ENCODE assay signal across 18 cellular contexts in the genomic region with DNA sequence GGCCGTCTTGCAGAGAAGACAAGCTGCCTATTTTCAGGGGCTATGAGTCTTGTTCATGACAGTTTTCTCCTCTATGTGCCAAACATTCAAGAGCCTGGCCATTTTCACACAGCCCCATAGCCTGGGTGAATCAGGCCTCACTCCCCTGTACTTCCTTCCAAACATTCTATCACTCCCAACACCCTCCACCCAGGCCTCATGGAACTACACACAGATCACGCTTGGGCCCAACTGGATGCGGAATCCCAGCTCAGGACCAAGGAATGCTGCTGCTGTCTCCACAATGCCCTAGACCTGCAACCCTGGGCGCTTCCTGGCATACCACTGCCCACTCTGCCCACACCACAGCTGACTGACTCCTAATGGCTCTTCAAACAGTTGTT. TPM values are rescaled to one million over a fixed set of nuclear protein-coding genes. Genes with fewer than 3 reads are reported as not detected.
DNase-seq lines count a peak whose midpoint lies in the region; ATAC-seq and TF ChIP-seq lines count a peak whose summit lies in the region.
"Had no signal": no experiment of that assay in that cellular context is flagged by ENCODE, and none has a peak within 500 bp of the region (broad histone marks: within the 10 kb centered on the region; RNA-seq: fewer than 3 reads in every experiment).

No MANE protein-coding gene starts in this region.

- WGBS in SK-N-SH (ENCODE audit: low lambda C conversion rate) = 45% methylated on average over 4 of the region's 4 CpGs

- no peak overlapping the region for H3K27ac ChIP-seq in SK-N-SH (ENCODE audit: low read depth in 2 of 2, low read length in 1 of 2)
- peak overlapping the region; percentile 73 for H3K27ac ChIP-seq in left ventricle myocardium inferior (replicated peaks)
- peak overlapping the region; percentile 27 for H3K27ac ChIP-seq in upper lobe of right lung
- H3K27ac ChIP-seq in A673 (ENCODE audit: low read depth, low read length, poor library complexity, severe bottlenecking) = no peak overlapping the region

- no peaks in the 10 kb centered on the region for H3F3A ChIP-seq in SK-N-SH (replicated peaks; ENCODE audit: insufficient read depth)

- intact Hi-C loops in left ventricle myocardium inferior (cut with micrococcal nuclease) (no loop called here), upper lobe of right lung (cut with DNase I) (no loop called here), A673 (cut with micrococcal nuclease; ENCODE audit: unreplicated experiment) (no loop called here)

- ATAC-seq in SK-N-SH treated with all-trans-retinoic acid at 6 μM for 48 hours (no peak), upper lobe of right lung (peak; percentile 3)

- POLR2A ChIA-PET in SK-N-SH (lab: Yijun Ruan, JAX) (no interaction called here), A673 (lab: Charles Lee; ENCODE audit: low non-redundant PET) (no interaction called here)

- no peak for TF ChIP-seq RAD21 in SK-N-SH (IDR thresholded peaks at IDR 0.05; ENCODE audit: low read length)

- no peak overlapping the region for H3K9ac ChIP-seq in SK-N-SH

- H3K27me3 ChIP-seq in SK-N-SH (ENCODE audit: insufficient read depth) (no peaks in the 10 kb centered on the region; the same call in 1 of the 2 replicates), left ventricle myocardium inferior (ENCODE audit: low read depth) (peaks cover under 1% of the 10 kb centered on the region), upper lobe of right lung (no peaks in the 10 kb centered on the region), A673 (replicated peaks; ENCODE audit: insufficient read depth, low read depth, low read length, poor library complexity) (no peaks in the 10 kb centered on the region)

- CTCF ChIA-PET in SK-N-SH (lab: Yijun Ruan, JAX) (no interaction called here), A673 (lab: Charles Lee) (no interaction called here)

- no peaks in the 10 kb centered on the region for H3K36me3 ChIP-seq in SK-N-SH (replicated peaks in 1 of 2; ENCODE audit: control insufficient read depth in 1 of 2, insufficient read depth in 2 of 2, low read length in 1 of 2)
- no peaks in the 10 kb centered on the region for H3K36me3 ChIP-seq in left ventricle myocardium inferior
- no peaks in the 10 kb centered on the region for H3K36me3 ChIP-seq in upper lobe of right lung
- H3K36me3 ChIP-seq in A673 (ENCODE audit: insufficient read depth, low read length, poor library complexity, severe bottlenecking) = no peaks in the 10 kb centered on the region

- H3K27ac Mint-ChIP-seq in chondrocyte (ENCODE audit: unreplicated experiment) = no peak overlapping the region
- H3K27ac Mint-ChIP-seq: activated CD4-positive, alpha-beta memory T cell treated with anti-CD3 and anti-CD28 coated beads, Interleukin-2, amount 10 ng/mL, durations not matched to agents 7 days and 5 days; activated naive CD8-positive, alpha-beta T cell treated with anti-CD3 and anti-CD28 coated beads, Interleukin-2, amount 10 ng/mL, durations not matched to agents 7 days and 5 days; CD8-positive, alpha-beta memory T cell; immature natural killer cell had no signal

- no peak overlapping the region for H2AFZ ChIP-seq in SK-N-SH (ENCODE audit: low read depth)

- no peak for TF ChIP-seq EP300 in SK-N-SH (IDR thresholded peaks at IDR 0.05; ENCODE audit: borderline replicate concordance in 1 of 2, low read depth in 1 of 2, low read length in 1 of 2)

- H3K36me3 Mint-ChIP-seq in chondrocyte (ENCODE audit: low read depth) = no peaks in the 10 kb centered on the region
- H3K36me3 Mint-ChIP-seq: activated naive CD8-positive, alpha-beta T cell treated with anti-CD3 and anti-CD28 coated beads, Interleukin-2, amount 10 ng/mL, durations not matched to agents 7 days and 5 days; CD8-positive, alpha-beta memory T cell; immature natural killer cell had no signal

- H3K79me2 ChIP-seq in SK-N-SH (ENCODE audit: insufficient read depth) = no peaks in the 10 kb centered on the region

- no peaks in the 10 kb centered on the region for H3K4me1 ChIP-seq in SK-N-SH (ENCODE audit: control insufficient read depth in 1 of 2, insufficient read depth in 2 of 2, low read depth in 1 of 2, low read length in 1 of 2)
- H3K4me1 ChIP-seq in left ventricle myocardium inferior = peaks cover 28% of the 10 kb centered on the region
- peaks cover 15% of the 10 kb centered on the region for H3K4me1 ChIP-seq in upper lobe of right lung
- H3K4me1 ChIP-seq in A673 (ENCODE audit: insufficient read depth, low read length, poor library complexity, severe bottlenecking) = peaks cover 6% of the 10 kb centered on the region

- TF ChIP-seq CTCF in SK-N-SH (IDR thresholded peaks at IDR 0.05) (no peak), left ventricle myocardium inferior (IDR thresholded peaks at IDR 0.05; ENCODE audit: borderline replicate concordance) (no peak), upper lobe of right lung (IDR thresholded peaks at IDR 0.05) (no peak), chondrocyte (IDR thresholded peaks at IDR 0.05) (no peak), A673 (conservative IDR thresholded peaks at IDR 0.05; ENCODE audit: low read depth, low read length) (no peak)

- DNase-seq in SK-N-SH = peak; percentile 5
- DNase-seq in left ventricle myocardium inferior = no peak
- peak; percentile 81 for DNase-seq in myocyte (ENCODE audit: low read depth)
- no peak for DNase-seq in upper lobe of right lung
- DNase-seq in chondrocyte (ENCODE audit: low spot score) = no peak
- DNase-seq in NCI-H1105 treated with DMSO at 0.1 percent for 48 hours (lab: John Stamatoyannopoulos, UW) = no peak
- no peak for DNase-seq in A673 (ENCODE audit: low spot score)
- DNase-seq: 8988T; activated CD4-positive, alpha-beta memory T cell treated with anti-CD3 and anti-CD28 coated beads, Interleukin-2, amount 10 ng/mL, durations not matched to agents 7 days and 5 days; activated naive CD8-positive, alpha-beta T cell treated with anti-CD3 and anti-CD28 coated beads, Interleukin-2, amount 10 ng/mL, durations not matched to agents 7 days and 5 days; activated T-cell treated with anti-CD3 and anti-CD28 coated beads, Interleukin-2, amount 50 U/mL, for 48 hours; CD8-positive, alpha-beta memory T cell; foreskin melanocyte; HCEC 1CT; immature natural killer cell; NCI-H1930; NCI-H524 had no signal

- no peaks in the 10 kb centered on the region for H3K9me3 ChIP-seq in SK-N-SH
- H3K9me3 ChIP-seq in left ventricle myocardium inferior (replicated peaks) = no peaks in the 10 kb centered on the region
- H3K9me3 ChIP-seq in upper lobe of right lung = no peaks in the 10 kb centered on the region
- H3K9me3 ChIP-seq in A673 (ENCODE audit: low read depth, low read length, poor library complexity, severe bottlenecking) = no peaks in the 10 kb centered on the region

- H3K27me3 Mint-ChIP-seq in chondrocyte (ENCODE audit: low read depth) = peaks cover 37% of the 10 kb centered on the region
- H3K27me3 Mint-ChIP-seq: activated CD4-positive, alpha-beta memory T cell treated with anti-CD3 and anti-CD28 coated beads, Interleukin-2, amount 10 ng/mL, durations not matched to agents 7 days and 5 days had no signal

- no peaks in the 10 kb centered on the region for H3K9me2 ChIP-seq in SK-N-SH

- H3K4me1 Mint-ChIP-seq in chondrocyte (ENCODE audit: low read depth) = peaks cover 4% of the 10 kb centered on the region
- H3K4me1 Mint-ChIP-seq: activated CD4-positive, alpha-beta memory T cell treated with anti-CD3 and anti-CD28 coated beads, Interleukin-2, amount 10 ng/mL, durations not matched to agents 7 days and 5 days; activated naive CD8-positive, alpha-beta T cell treated with anti-CD3 and anti-CD28 coated beads, Interleukin-2, amount 10 ng/mL, durations not matched to agents 7 days and 5 days; CD8-positive, alpha-beta memory T cell; immature natural killer cell had no signal

- H3K4me3 ChIP-seq in SK-N-SH (ENCODE audit: low read depth in 2 of 2, low read length in 1 of 2) (no peak overlapping the region), left ventricle myocardium inferior (no peak overlapping the region), upper lobe of right lung (no peak overlapping the region), A673 (ENCODE audit: low read depth, low read length, poor library complexity, severe bottlenecking) (no peak overlapping the region)

- no peaks in the 10 kb centered on the region for H3K9me3 Mint-ChIP-seq in chondrocyte (ENCODE audit: low read depth)
- H3K9me3 Mint-ChIP-seq: activated CD4-positive, alpha-beta memory T cell treated with anti-CD3 and anti-CD28 coated beads, Interleukin-2, amount 10 ng/mL, durations not matched to agents 7 days and 5 days; activated naive CD8-positive, alpha-beta T cell treated with anti-CD3 and anti-CD28 coated beads, Interleukin-2, amount 10 ng/mL, durations not matched to agents 7 days and 5 days; CD8-positive, alpha-beta memory T cell; immature natural killer cell had no signal

- H4K20me1 ChIP-seq in SK-N-SH (ENCODE audit: insufficient read depth) = no peaks in the 10 kb centered on the region

- H3K4me3 Mint-ChIP-seq in chondrocyte (ENCODE audit: unreplicated experiment) = no peak overlapping the region
- H3K4me3 Mint-ChIP-seq: activated CD4-positive, alpha-beta memory T cell treated with anti-CD3 and anti-CD28 coated beads, Interleukin-2, amount 10 ng/mL, durations not matched to agents 7 days and 5 days; activated naive CD8-positive, alpha-beta T cell treated with anti-CD3 and anti-CD28 coated beads, Interleukin-2, amount 10 ng/mL, durations not matched to agents 7 days and 5 days; CD8-positive, alpha-beta memory T cell; immature natural killer cell had no signal

- no TSS peak for BruUV-seq in A673 (replicated peaks; lab: Mats Ljungman, UMichigan)

- no peak overlapping the region for H3K4me2 ChIP-seq in SK-N-SH

TF ChIP-seq in SK-N-SH, 30 proteins besides CTCF, POLR2A, EP300 and RAD21 (continues in another document):
- TF ChIP-seq EZH2phosphoT487 (IDR thresholded peaks at IDR 0.05; ENCODE audit: borderline replicate concordance, low read depth) = no peak
- no peak for TF ChIP-seq TCF12 (IDR thresholded peaks at IDR 0.05)

TF ChIP-seq in SK-N-SH treated with all-trans-retinoic acid at 6 μM for 48 hours, 23 proteins besides CTCF, POLR2A, EP300 and RAD21 (continues in another document):
- TF ChIP-seq ZFP30 (CRISPR knock-in tag; IDR thresholded peaks at IDR 0.05) = no peak

RNA-seq across cellular contexts. Expression of a gene that starts 39.4 kb away (rescaled TPM):
- 0.03 and 0.10 TPM in 2 replicates for polyA plus RNA-seq in SK-N-SH (2012; rRNA removed)
- polyA plus RNA-seq in SK-N-SH (2012; cell fraction: cytosol; rRNA removed) = 0.05 and 0.45 TPM in 2 replicates
- polyA plus RNA-seq in SK-N-SH (2012; cell fraction: nucleus; rRNA removed) = 0.23 and 0.32 TPM in 2 replicates
- total RNA-seq in left ventricle myocardium inferior = 28.6 TPM
- 2.2 and 2.5 TPM in 2 replicates for total RNA-seq in myocyte
- polyA plus RNA-seq in myocyte (2012) = 0.33 TPM
- total RNA-seq in upper lobe of right lung = 16.6 TPM
- total RNA-seq in chondrocyte = 0.40 to 2.0 TPM (median 1.4 TPM) in 3 replicates
- 2.6 and 4.3 TPM in 2 replicates for total RNA-seq in A673 (2021)

Comparison
In these comparisons a context has a peak if more than half of its experiments do, and no peak if none do; other contexts are left out.
1. DNase-seq: peak in SK-N-SH (single experiment) and myocyte (single experiment); none in left ventricle myocardium inferior (single experiment), upper lobe of right lung (single experiment), chondrocyte (single experiment), NCI-H1105 treated with DMSO at 0.1 percent for 48 hours (single experiment) and A673 (single experiment).
2. H3K27ac ChIP-seq: peak in left ventricle myocardium inferior (single experiment) and upper lobe of right lung (single experiment); none in SK-N-SH (0 of 2) and A673 (single experiment).